Comparison of ENCODE assay signal across 8 cellular contexts in genomic region chr17:47279062-47279801, GRCh38. TPM values are rescaled to one million over a fixed set of nuclear protein-coding genes. Genes with fewer than 3 reads are reported as not detected.
DNase-seq lines count a peak whose midpoint lies in the region; ATAC-seq, FAIRE-seq and TF ChIP-seq lines count a peak whose summit lies in the region.

No MANE protein-coding gene starts in this region.

- peaks cover 61% of the 10 kb centered on the region for H3K4me1 ChIP-seq in parathyroid adenoma

- H3K27ac ChIP-seq in parathyroid adenoma = peak overlapping the region; percentile 94

- H3K9me3 ChIP-seq in parathyroid adenoma (ENCODE audit: control insufficient read depth, low read length) = no peaks in the 10 kb centered on the region

- H3K4me2 ChIP-seq in parathyroid adenoma (ENCODE audit: low read length) = peak overlapping the region; percentile 28

- peak overlapping the region; percentile 68 for H2AFZ ChIP-seq in parathyroid adenoma

- ATAC-seq in HG02884 (IDR thresholded peaks at IDR 0.05; ENCODE audit: unreplicated experiment) = peak; percentile 59

- DNase-seq in GM18507 (ENCODE audit: extremely low spot score, insufficient read length, low read depth) = peak; percentile 71
- peak; percentile 92 for DNase-seq in RPMI7951 (ENCODE audit: low read depth)
- peak; percentile 99 for DNase-seq in fibroblast of mammary gland (ENCODE audit: low read depth)
- DNase-seq in activated naive CD4-positive, alpha-beta T cell treated with Interleukin-2 at 50 U/mL for 16 hours = no peak
- no peak for DNase-seq in NCI-H1105 treated with DMSO at 0.1 percent for 48 hours (lab: John Stamatoyannopoulos, UW)
- no peak for DNase-seq in stimulated activated naive CD4-positive, alpha-beta T cell treated with Interleukin-2 at 50 U/mL for 16 hours (lab: John Stamatoyannopoulos, UW)

- H3K9ac ChIP-seq in parathyroid adenoma = peak overlapping the region; percentile 38

- H3K36me3 ChIP-seq in parathyroid adenoma (ENCODE audit: control insufficient read depth, insufficient read depth, low read length) = no peaks in the 10 kb centered on the region

- peak; percentile 23 for TF ChIP-seq CTCF in fibroblast of mammary gland (conservative IDR thresholded peaks at IDR 0.05; ENCODE audit: control insufficient read depth, insufficient read depth, low read depth, low read length)
- TF ChIP-seq CTCF in parathyroid adenoma (IDR thresholded peaks at IDR 0.05) = no peak

- no peak overlapping the region for H3K4me3 ChIP-seq in fibroblast of mammary gland (ENCODE audit: control insufficient read depth, low read depth, low read length)
- peak overlapping the region; percentile 6 for H3K4me3 ChIP-seq in parathyroid adenoma (ENCODE audit: low read depth, low read length)

- H3K79me2 ChIP-seq in parathyroid adenoma = no peaks in the 10 kb centered on the region

- FAIRE-seq in GM18507 (lab: Jason Lieb, UNC) = peak; percentile 98

- no peaks in the 10 kb centered on the region for H3K27me3 ChIP-seq in parathyroid adenoma (ENCODE audit: control insufficient read depth, insufficient read depth, low read length)

RNA-seq across cellular contexts. Expression of gene ITGB3, which starts 25.6 kb away (rescaled TPM):
- 19.7 and 26.7 TPM in 2 replicates for total RNA-seq in RPMI7951 (2014; rRNA removed; shearing (Covaris generic))

RNA-seq across cellular contexts. Expression of gene EFCAB13, which starts 44.5 kb away (rescaled TPM):
- 1.6 and 3.0 TPM in 2 replicates for total RNA-seq in RPMI7951 (2014; rRNA removed; shearing (Covaris generic))

Comparison
In these comparisons a context has a peak if more than half of its experiments do, and no peak if none do; other contexts are left out.
1. DNase-seq: peak in GM18507 (single experiment), RPMI7951 (single experiment) and fibroblast of mammary gland (single experiment); none in activated naive CD4-positive, alpha-beta T cell treated with Interleukin-2 at 50 U/mL for 16 hours (single experiment), NCI-H1105 treated with DMSO at 0.1 percent for 48 hours (single experiment) and stimulated activated naive CD4-positive, alpha-beta T cell treated with Interleukin-2 at 50 U/mL for 16 hours (single experiment).